34 cellular contexts compared by ENCODE assay signal in genomic region chr6:87617405-87617804, GRCh38.
"Had no signal": no experiment of that assay in that cellular context is flagged by ENCODE, and none has a peak within 500 bp of the region (broad histone marks: within the 10 kb centered on the region; RNA-seq: fewer than 3 reads in every experiment).

No MANE protein-coding gene starts in this region.

- H3K9ac ChIP-seq: KMS-11 had no signal

- H3K4me3 Mint-ChIP-seq: activated B cell treated with CpG ODN at 0.5 μM for 24 hours; activated CD8-positive, alpha-beta T cell treated with anti-CD3 and anti-CD28 coated beads for 36 hours; activated naive CD4-positive, alpha-beta T cell treated with anti-CD3 and anti-CD28 coated beads, Interleukin-2, amount 50 U/mL, for 24 hours; activated naive CD8-positive, alpha-beta T cell treated with anti-CD3 and anti-CD28 coated beads, Interleukin-2, amount 10 ng/mL, durations not matched to agents 7 days and 5 days; activated T-cell treated with anti-CD3 and anti-CD28 coated beads, Interleukin-2, amount 50 U/mL, for 72 hours; activated T-helper 17 cell treated with anti-CD3 and anti-CD28 coated beads, Interleukin-2, amount 50 U/mL, for 72 hours; T-cell; T-helper 17 cell had no signal

- DNase-seq: activated B cell treated with CpG ODN at 0.5 μM for 24 hours; activated CD4-positive, alpha-beta T cell treated with anti-CD3 and anti-CD28 coated beads for 4 hours; activated CD4-positive, alpha-beta T cell treated with anti-CD3 and anti-CD28 coated beads, Interleukin-2, amount 50 U/mL, for 4 hours; activated CD4-positive, CD25-positive, alpha-beta regulatory T cell treated with anti-CD3 and anti-CD28 coated beads, Interleukin-2, amount 50 U/mL, for 72 hours; activated CD8-positive, alpha-beta T cell treated with anti-CD3 and anti-CD28 coated beads for 36 hours; activated effector memory CD4-positive, alpha-beta T cell treated with anti-CD3 and anti-CD28 coated beads, Interleukin-2, amount 50 U/mL, for 16 hours; activated naive CD4-positive, alpha-beta T cell; activated naive CD8-positive, alpha-beta T cell treated with anti-CD3 and anti-CD28 coated beads, Interleukin-2, amount 10 ng/mL, durations not matched to agents 7 days and 5 days; activated T-cell treated with anti-CD3 and anti-CD28 coated beads, Interleukin-2, amount 50 U/mL, for 1 hour; activated T-cell treated with anti-CD3 and anti-CD28 coated beads, Interleukin-2, amount 50 U/mL, for 72 hours; body of pancreas; MM.1S; MV-4-11; NCI-H1092; NCI-H1417; NCI-H146; NCI-H187; NCI-H2029 treated with DMSO at 0.1 percent for 48 hours; NCI-H2107; NCI-H2171; NCI-H446; NCI-H510A treated with DMSO at 0.1 percent for 48 hours; NCI-H526 treated with DMSO at 0.1 percent for 48 hours; NCI-H774; SIG-M5; T-cell; T-helper 17 cell had no signal

- H3K4me1 Mint-ChIP-seq: activated B cell treated with CpG ODN at 0.5 μM for 24 hours; activated naive CD4-positive, alpha-beta T cell treated with anti-CD3 and anti-CD28 coated beads, Interleukin-2, amount 50 U/mL, for 24 hours had no signal

- H3K27ac ChIP-seq: body of pancreas, breast epithelium, KMS-11, VCaP had no signal

- H3K27me3 Mint-ChIP-seq: activated B cell treated with CpG ODN at 0.5 μM for 24 hours; activated CD8-positive, alpha-beta T cell treated with anti-CD3 and anti-CD28 coated beads for 36 hours; activated naive CD4-positive, alpha-beta T cell treated with anti-CD3 and anti-CD28 coated beads, Interleukin-2, amount 50 U/mL, for 24 hours; activated naive CD8-positive, alpha-beta T cell treated with anti-CD3 and anti-CD28 coated beads, Interleukin-2, amount 10 ng/mL, durations not matched to agents 7 days and 5 days; activated T-helper 17 cell treated with anti-CD3 and anti-CD28 coated beads, Interleukin-2, amount 50 U/mL, for 72 hours; T-cell; T-helper 17 cell had no signal

- H3K4me1 ChIP-seq: body of pancreas, breast epithelium had no signal

- H3K9me3 Mint-ChIP-seq: activated B cell treated with CpG ODN at 0.5 μM for 24 hours; activated CD8-positive, alpha-beta T cell treated with anti-CD3 and anti-CD28 coated beads for 36 hours; activated naive CD4-positive, alpha-beta T cell treated with anti-CD3 and anti-CD28 coated beads, Interleukin-2, amount 50 U/mL, for 24 hours; activated T-cell treated with anti-CD3 and anti-CD28 coated beads, Interleukin-2, amount 50 U/mL, for 72 hours; activated T-helper 17 cell treated with anti-CD3 and anti-CD28 coated beads, Interleukin-2, amount 50 U/mL, for 72 hours; T-cell had no signal

- H3K4me3 ChIP-seq: body of pancreas, breast epithelium had no signal

- H3K27ac Mint-ChIP-seq: activated B cell treated with CpG ODN at 0.5 μM for 24 hours; activated CD8-positive, alpha-beta T cell treated with anti-CD3 and anti-CD28 coated beads for 36 hours; activated naive CD4-positive, alpha-beta T cell treated with anti-CD3 and anti-CD28 coated beads, Interleukin-2, amount 50 U/mL, for 24 hours; activated naive CD8-positive, alpha-beta T cell treated with anti-CD3 and anti-CD28 coated beads, Interleukin-2, amount 10 ng/mL, durations not matched to agents 7 days and 5 days; activated T-cell treated with anti-CD3 and anti-CD28 coated beads, Interleukin-2, amount 50 U/mL, for 72 hours; activated T-helper 17 cell treated with anti-CD3 and anti-CD28 coated beads, Interleukin-2, amount 50 U/mL, for 72 hours; T-cell; T-helper 17 cell had no signal

- H3K27me3 ChIP-seq: body of pancreas, breast epithelium had no signal

- H3K9me3 ChIP-seq: body of pancreas, breast epithelium had no signal

- ATAC-seq: activated CD8-positive, alpha-beta T cell treated with anti-CD3 and anti-CD28 coated beads for 36 hours; activated T-cell treated with anti-CD3 and anti-CD28 coated beads, Interleukin-2, amount 50 U/mL, for 72 hours; activated T-helper 17 cell treated with anti-CD3 and anti-CD28 coated beads, Interleukin-2, amount 50 U/mL, for 72 hours; body of pancreas; Panc1; SK-N-SH treated with all-trans-retinoic acid at 6 μM for 48 hours; T-cell; T-helper 17 cell had no signal
